Comparison of ENCODE assay signal across 20 cellular contexts in genomic region chrX:48942895-48943294, GRCh38. TPM values are rescaled to one million over a fixed set of nuclear protein-coding genes. Genes with fewer than 3 reads are reported as not detected.
DNase-seq lines count a peak whose midpoint lies in the region; ATAC-seq and TF ChIP-seq lines count a peak whose summit lies in the region.
"Had no signal": no experiment of that assay in that cellular context is flagged by ENCODE, and none has a peak within 500 bp of the region (broad histone marks: within the 10 kb centered on the region; RNA-seq: fewer than 3 reads in every experiment).

No MANE protein-coding gene starts in this region.

- peak overlapping the region; percentile 74 to 92 (median 88) for H3K27ac Mint-ChIP-seq in CD4-positive, alpha-beta memory T cell
- peak overlapping the region; percentile 80 for H3K27ac Mint-ChIP-seq in activated CD8-positive, alpha-beta T cell treated with anti-CD3 and anti-CD28 coated beads, Interleukin-2, amount 10 ng/mL, durations not matched to agents 7 days and 5 days
- peak overlapping the region; percentile 8 to 88 (median 85) for H3K27ac Mint-ChIP-seq in immature natural killer cell

- H3K9me3 Mint-ChIP-seq in CD4-positive, alpha-beta memory T cell, result peaks cover 0 to 4% (median 0%) of the 10 kb centered on the region in 8 donors
- H3K9me3 Mint-ChIP-seq in activated CD8-positive, alpha-beta T cell treated with anti-CD3 and anti-CD28 coated beads, Interleukin-2, amount 10 ng/mL, durations not matched to agents 7 days and 5 days (ENCODE audit: insufficient read depth), result no peaks in the 10 kb centered on the region
- H3K9me3 Mint-ChIP-seq in immature natural killer cell, result no peaks in the 10 kb centered on the region

- no peak for TF ChIP-seq CTCF in esophagus muscularis mucosa (IDR thresholded peaks at IDR 0.05)

- intact Hi-C loops in CD4-positive, alpha-beta memory T cell (cut with micrococcal nuclease), result no loop called here
- intact Hi-C loops in esophagus muscularis mucosa (cut with DNase I), result no loop called here

- H3K9me2 ChIP-seq in Karpas-422 (replicated peaks; ENCODE audit: insufficient read depth, low read length), result no peaks in the 10 kb centered on the region

- POLR2A ChIA-PET in CD4-positive, alpha-beta memory T cell (lab: Charles Lee; ENCODE audit: partially characterized antibody), result interaction anchor here (1.1 to 11.3 kb wide), 7 partner anchors 10 to 97 kb away, joined by 4 to 235 read pairs (median 5); partner anchors contain the start of genes OTUD5, PIM2 and SLC35A2
- POLR2A ChIA-PET in activated CD8-positive, alpha-beta T cell treated with anti-CD3 and anti-CD28 coated beads, Interleukin-2, amount 10 ng/mL, durations not matched to agents 7 days and 5 days (lab: Charles Lee), result interaction anchor here (1.0 to 7.2 kb wide), 6 partner anchors 10 to 45 kb away, joined by 3 to 93 read pairs (median 7); partner anchors contain the start of genes OTUD5, PQBP1, SLC35A2 and TIMM17B

- no peaks in the 10 kb centered on the region for H3K36me3 ChIP-seq in CD4-positive, alpha-beta memory T cell (ENCODE audit: insufficient read depth, low read length)
- H3K36me3 ChIP-seq in Karpas-422 (ENCODE audit: insufficient read depth, low read length), result no peaks in the 10 kb centered on the region
- H3K36me3 ChIP-seq in esophagus muscularis mucosa, result peaks cover 0 to 19% (median 11%) of the 10 kb centered on the region in 4 donors

- no peak overlapping the region for H3K9ac ChIP-seq in Karpas-422 (ENCODE audit: low read length)

- H3K4me1 ChIP-seq in CD4-positive, alpha-beta memory T cell (ENCODE audit: insufficient read depth, low read length), result peaks cover 87% of the 10 kb centered on the region
- H3K4me1 ChIP-seq in Karpas-422 (ENCODE audit: low read length), result peaks cover 35% of the 10 kb centered on the region
- peaks cover under 1 to 17% (median 14%) of the 10 kb centered on the region in 4 donors for H3K4me1 ChIP-seq in esophagus muscularis mucosa
- H3K4me1 ChIP-seq: right lobe of liver had no signal

- H3K79me2 ChIP-seq in Karpas-422 (ENCODE audit: low read length), result peaks cover 72% of the 10 kb centered on the region

- no peak overlapping the region for H3K4me2 ChIP-seq in Karpas-422 (ENCODE audit: low read depth, low read length, poor library complexity, severe bottlenecking)

- H3K27me3 Mint-ChIP-seq in CD4-positive, alpha-beta memory T cell, result no peaks in the 10 kb centered on the region
- no peaks in the 10 kb centered on the region for H3K27me3 Mint-ChIP-seq in activated CD8-positive, alpha-beta T cell treated with anti-CD3 and anti-CD28 coated beads, Interleukin-2, amount 10 ng/mL, durations not matched to agents 7 days and 5 days (ENCODE audit: low read depth)
- peaks cover 6 to 10% (median 9%) of the 10 kb centered on the region in 3 donors for H3K27me3 Mint-ChIP-seq in immature natural killer cell (ENCODE audit: low read depth in 3 of 3)

- H3K4me1 Mint-ChIP-seq in CD4-positive, alpha-beta memory T cell, result peaks cover 52 to 83% (median 68%) of the 10 kb centered on the region in 4 donors
- H3K4me1 Mint-ChIP-seq in activated CD8-positive, alpha-beta T cell treated with anti-CD3 and anti-CD28 coated beads, Interleukin-2, amount 10 ng/mL, durations not matched to agents 7 days and 5 days (ENCODE audit: low read depth), result peaks cover 76% of the 10 kb centered on the region
- peaks cover 67 to 72% of the 10 kb centered on the region in 2 donors for H3K4me1 Mint-ChIP-seq in immature natural killer cell

- CTCF ChIA-PET in CD4-positive, alpha-beta memory T cell (lab: Charles Lee; ENCODE audit: partially characterized antibody), result interaction anchor here (1.5 to 8.0 kb wide), 5 partner anchors 26 to 294 kb away, joined by 3 to 35 read pairs (median 9); partner anchors contain the start of gene SLC35A2
- CTCF ChIA-PET in activated CD8-positive, alpha-beta T cell treated with anti-CD3 and anti-CD28 coated beads, Interleukin-2, amount 10 ng/mL, durations not matched to agents 7 days and 5 days (lab: Charles Lee), result interaction anchor here (1.0 to 1.9 kb wide), 4 partner anchors 9 to 31 kb away, joined by 3 to 6 read pairs (median 4); partner anchors contain the start of gene SLC35A2

- H3K4me3 Mint-ChIP-seq in CD4-positive, alpha-beta memory T cell, result peak overlapping the region in 4 of 8 donors; percentile 34 to 65 (median 40)
- no peak overlapping the region for H3K4me3 Mint-ChIP-seq in activated CD8-positive, alpha-beta T cell treated with anti-CD3 and anti-CD28 coated beads, Interleukin-2, amount 10 ng/mL, durations not matched to agents 7 days and 5 days
- H3K4me3 Mint-ChIP-seq in immature natural killer cell, result peak overlapping the region in 1 of 5 donors; percentile 79

- H3K9me3 ChIP-seq in CD4-positive, alpha-beta memory T cell (ENCODE audit: control insufficient read depth in 1 of 2, low read length in 2 of 2), result no peaks in the 10 kb centered on the region
- no peaks in the 10 kb centered on the region for H3K9me3 ChIP-seq in Karpas-422 (ENCODE audit: low read length)
- no peaks in the 10 kb centered on the region for H3K9me3 ChIP-seq in esophagus muscularis mucosa
- H3K9me3 ChIP-seq: esophagus squamous epithelium, mucosa of descending colon, right lobe of liver had no signal

- WGBS in esophagus muscularis mucosa, result 71% methylated on average over 2 of the region's 2 CpGs

- no peaks in the 10 kb centered on the region for H3K27me3 ChIP-seq in CD4-positive, alpha-beta memory T cell (ENCODE audit: insufficient read depth, low read length)
- H3K27me3 ChIP-seq in Karpas-422 (ENCODE audit: low read length), result no peaks in the 10 kb centered on the region
- no peaks in the 10 kb centered on the region for H3K27me3 ChIP-seq in esophagus muscularis mucosa
- H3K27me3 ChIP-seq: esophagus squamous epithelium, right lobe of liver had no signal

- H3K4me3 ChIP-seq in CD4-positive, alpha-beta memory T cell (ENCODE audit: low read length in 2 of 2), result no peak overlapping the region
- H3K4me3 ChIP-seq in Karpas-422 (ENCODE audit: low read length), result no peak overlapping the region
- no peak overlapping the region for H3K4me3 ChIP-seq in esophagus muscularis mucosa
- H3K4me3 ChIP-seq: esophagus squamous epithelium, mucosa of descending colon, right lobe of liver had no signal

- DNase-seq in CD4-positive, alpha-beta memory T cell, result no peak
- DNase-seq in Karpas-422 (no peak), immature natural killer cell (no peak), NCI-H2029 treated with DMSO at 0.1 percent for 48 hours (lab: John Stamatoyannopoulos, UW) (no peak), esophagus muscularis mucosa (ENCODE audit: extremely low spot score) (no peak)
- no peak for DNase-seq in activated CD8-positive, alpha-beta T cell treated with anti-CD3 and anti-CD28 coated beads, Interleukin-2, amount 10 ng/mL, durations not matched to agents 7 days and 5 days
- DNase-seq: activated CD4-positive, CD25-positive, alpha-beta regulatory T cell treated with anti-CD3 and anti-CD28 coated beads, Interleukin-2, amount 50 U/mL, for 72 hours; anterior cingulate cortex; central memory CD4-positive, alpha-beta T cell; esophagus squamous epithelium; Kasumi-1; mucosa of descending colon; NCI-H1092 treated with DMSO at 0.1 percent for 48 hours; NCI-H526; occipital lobe; PC-3; substantia nigra had no signal

- peaks cover 10% of the 10 kb centered on the region; the same call in 1 of the 2 replicates for H4K20me1 ChIP-seq in Karpas-422 (ENCODE audit: insufficient read depth, low read depth, low read length)

- TF ChIP-seq POLR2A in esophagus muscularis mucosa (IDR thresholded peaks at IDR 0.05; ENCODE audit: low read depth), result no peak

- no peak for ATAC-seq in activated CD8-positive, alpha-beta T cell treated with anti-CD3 and anti-CD28 coated beads, Interleukin-2, amount 10 ng/mL, durations not matched to agents 7 days and 5 days
- ATAC-seq in GM18907 (IDR thresholded peaks at IDR 0.05; ENCODE audit: unreplicated experiment) (no peak), GM21786 (IDR thresholded peaks at IDR 0.05; ENCODE audit: unreplicated experiment) (no peak)
- ATAC-seq: mucosa of descending colon, PC-3 had no signal

- peak overlapping the region; percentile 11 for H3K27ac ChIP-seq in CD4-positive, alpha-beta memory T cell (ENCODE audit: low read depth, low read length)
- H3K27ac ChIP-seq in Karpas-422 (ENCODE audit: low read length), result peak overlapping the region; percentile 37; the same call in 1 of the 2 replicates
- no peak overlapping the region for H3K27ac ChIP-seq in esophagus muscularis mucosa (replicated peaks in 1 of 4)
- H3K27ac ChIP-seq: esophagus squamous epithelium, right lobe of liver had no signal

- TF ChIP-seq EP300 in esophagus muscularis mucosa (IDR thresholded peaks at IDR 0.05), result no peak

- H2AFZ ChIP-seq in Karpas-422 (ENCODE audit: low read length), result no peak overlapping the region

- H3K36me3 Mint-ChIP-seq in CD4-positive, alpha-beta memory T cell, result peaks cover 0 to 29% of the 10 kb centered on the region in 2 donors
- peaks cover 28% of the 10 kb centered on the region for H3K36me3 Mint-ChIP-seq in activated CD8-positive, alpha-beta T cell treated with anti-CD3 and anti-CD28 coated beads, Interleukin-2, amount 10 ng/mL, durations not matched to agents 7 days and 5 days (ENCODE audit: low read depth)
- peaks cover 0 to 6% (median 0%) of the 10 kb centered on the region in 3 donors for H3K36me3 Mint-ChIP-seq in immature natural killer cell

RNA-seq across cellular contexts. Expression of gene OTUD5, which starts 14.5 kb away (rescaled TPM):
- total RNA-seq in CD4-positive, alpha-beta memory T cell, result 10 to 100 TPM; 92.0 to 94.5 TPM
- polyA plus RNA-seq in CD4-positive, alpha-beta memory T cell, result 10 to 100 TPM; 16.5 to 45.6 TPM
- total RNA-seq in Karpas-422 (2014; rRNA removed; shearing (Covaris generic); ENCODE audit: low replicate concordance), result 36.2 and 57.4 TPM in 2 replicates
- 10 to 100 TPM; 40.0 to 41.7 TPM for total RNA-seq in activated CD8-positive, alpha-beta T cell treated with anti-CD3 and anti-CD28 coated beads, Interleukin-2, amount 10 ng/mL, durations not matched to agents 7 days and 5 days
- polyA plus RNA-seq in immature natural killer cell, result 10 to 100 TPM; 25.2 to 35.5 (median 26.7) TPM
- total RNA-seq in esophagus muscularis mucosa, result 10 to 100 TPM; 39.9 to 53.9 (median 48.5) TPM

RNA-seq across cellular contexts. Expression of gene PIM2, which starts 24.1 kb away (rescaled TPM):
- 100 to 1,000 TPM; 117 to 118 TPM for total RNA-seq in CD4-positive, alpha-beta memory T cell
- 100 to 1,000 TPM; 396 to 489 TPM for polyA plus RNA-seq in CD4-positive, alpha-beta memory T cell
- total RNA-seq in Karpas-422 (2014; rRNA removed; shearing (Covaris generic); ENCODE audit: low replicate concordance), result 23.1 and 33.8 TPM in 2 replicates
- 10 to 100 TPM; 51.3 to 53.6 TPM for total RNA-seq in activated CD8-positive, alpha-beta T cell treated with anti-CD3 and anti-CD28 coated beads, Interleukin-2, amount 10 ng/mL, durations not matched to agents 7 days and 5 days
- 100 to 1,000 TPM in 2 of 3 donors, 10 to 100 TPM in 1; 86.0 to 158 (median 146) TPM for polyA plus RNA-seq in immature natural killer cell
- total RNA-seq in esophagus muscularis mucosa, result 10 to 100 TPM in 1 of 4 donors, 1 to 10 TPM in 3; 3.3 to 11.4 (median 7.3) TPM

RNA-seq across cellular contexts. Expression of gene KCND1, which starts 28.7 kb away (rescaled TPM):
- total RNA-seq in CD4-positive, alpha-beta memory T cell, result 1 to 10 TPM; 1.8 to 1.9 TPM
- polyA plus RNA-seq in CD4-positive, alpha-beta memory T cell, result 1 to 10 TPM in 1 of 2 donors, not detected in 1; 1.0 TPM
- total RNA-seq in Karpas-422 (2014; rRNA removed; shearing (Covaris generic); ENCODE audit: low replicate concordance), result 2.2 and 2.6 TPM in 2 replicates
- 1 to 10 TPM; 3.5 to 4.6 TPM for total RNA-seq in activated CD8-positive, alpha-beta T cell treated with anti-CD3 and anti-CD28 coated beads, Interleukin-2, amount 10 ng/mL, durations not matched to agents 7 days and 5 days
- polyA plus RNA-seq in immature natural killer cell, result under 1 TPM in 1 of 3 donors, not detected in 2; 0.12 TPM
- 1 to 10 TPM in 3 of 4 donors, under 1 TPM in 1; 0.83 to 1.9 (median 1.1) TPM for total RNA-seq in esophagus muscularis mucosa

RNA-seq across cellular contexts. Expression of gene SLC35A2, which starts 31.4 kb away (rescaled TPM):
- total RNA-seq in CD4-positive, alpha-beta memory T cell, result 10 to 100 TPM; 13.8 to 15.8 TPM
- polyA plus RNA-seq in CD4-positive, alpha-beta memory T cell, result 10 to 100 TPM; 11.8 to 14.4 TPM
- total RNA-seq in Karpas-422 (2014; rRNA removed; shearing (Covaris generic); ENCODE audit: low replicate concordance), result 12.7 and 15.1 TPM in 2 replicates
- total RNA-seq in activated CD8-positive, alpha-beta T cell treated with anti-CD3 and anti-CD28 coated beads, Interleukin-2, amount 10 ng/mL, durations not matched to agents 7 days and 5 days, result 10 to 100 TPM; 14.8 to 15.3 TPM
- 10 to 100 TPM; 17.0 to 20.6 (median 20.2) TPM for polyA plus RNA-seq in immature natural killer cell
- total RNA-seq in esophagus muscularis mucosa, result 10 to 100 TPM in 2 of 4 donors, 1 to 10 TPM in 2; 7.3 to 13.4 (median 10.0) TPM

RNA-seq across cellular contexts. Expression of gene PQBP1, which starts 45.2 kb away (rescaled TPM):
- total RNA-seq in CD4-positive, alpha-beta memory T cell, result 10 to 100 TPM; 59.6 to 64.4 TPM
- 10 to 100 TPM; 80.0 to 94.1 TPM for polyA plus RNA-seq in CD4-positive, alpha-beta memory T cell
- 40.3 and 78.0 TPM in 2 replicates for total RNA-seq in Karpas-422 (2014; rRNA removed; shearing (Covaris generic); ENCODE audit: low replicate concordance)
- total RNA-seq in activated CD8-positive, alpha-beta T cell treated with anti-CD3 and anti-CD28 coated beads, Interleukin-2, amount 10 ng/mL, durations not matched to agents 7 days and 5 days, result 10 to 100 TPM; 63.9 to 70.8 TPM
- 100 to 1,000 TPM in 2 of 3 donors, 10 to 100 TPM in 1; 92.6 to 118 (median 108) TPM for polyA plus RNA-seq in immature natural killer cell
- 10 to 100 TPM; 53.6 to 81.3 (median 72.0) TPM for total RNA-seq in esophagus muscularis mucosa

Comparison
In these comparisons a context has a peak if more than half of its experiments do, and no peak if none do; other contexts are left out.
1. H3K27ac ChIP-seq: peak in CD4-positive, alpha-beta memory T cell (single experiment) and Karpas-422 (single experiment); none in esophagus muscularis mucosa (0 of 4).
2. Peak in every context shown above with its lines, with median percentiles within 50 percentile points of each other: H3K27ac Mint-ChIP-seq.